20 cellular contexts compared by ENCODE assay signal in genomic region chr14:74967618-74968017, GRCh38. TPM values are rescaled to one million over a fixed set of nuclear protein-coding genes. Genes with fewer than 3 reads are reported as not detected.
DNase-seq lines count a peak whose midpoint lies in the region; ATAC-seq and TF ChIP-seq lines count a peak whose summit lies in the region.
"Had no signal": no experiment of that assay in that cellular context is flagged by ENCODE, and none has a peak within 500 bp of the region (broad histone marks: within the 10 kb centered on the region; RNA-seq: fewer than 3 reads in every experiment).

No MANE protein-coding gene starts in this region.

- H3K36me3 Mint-ChIP-seq in GM23338 (ENCODE audit: low read depth) (no peaks in the 10 kb centered on the region; the same call in 2 of the 3 replicates), endodermal cell (ENCODE audit: low read depth) (no peaks in the 10 kb centered on the region)
- H3K36me3 Mint-ChIP-seq: CD4-positive, CD25-positive, alpha-beta regulatory T cell; CD8-positive, alpha-beta T cell had no signal

- 0 out of 2 replicates have a peak overlapping the region, but pooled peaks have one; percentile 10 for H2AFZ ChIP-seq in GM23338
- H2AFZ ChIP-seq: GM23248 had no signal

- no peak overlapping the region for H3K4me3 Mint-ChIP-seq in GM23338
- H3K4me3 Mint-ChIP-seq in endodermal cell = no peak overlapping the region
- H3K4me3 Mint-ChIP-seq: B cell; CD4-positive, CD25-positive, alpha-beta regulatory T cell; CD8-positive, alpha-beta T cell; H9; HFFc6 had no signal

- no peaks in the 10 kb centered on the region for H3F3A ChIP-seq in GM23338 (replicated peaks; ENCODE audit: low read depth)

- no peak overlapping the region for H3K4me3 ChIP-seq in GM23338
- no peak overlapping the region for H3K4me3 ChIP-seq in RWPE2 (ENCODE audit: severe bottlenecking)
- H3K4me3 ChIP-seq in endodermal cell (ENCODE audit: low read length) = no peak overlapping the region
- H3K4me3 ChIP-seq: BLaER1, GM23248 had no signal

- no peaks in the 10 kb centered on the region for H3K79me2 ChIP-seq in GM23338 (replicated peaks; ENCODE audit: insufficient read depth)

- H3K9ac ChIP-seq in endodermal cell (ENCODE audit: extremely low read depth, low read length, poor library complexity, severe bottlenecking) = no peak overlapping the region
- H3K9ac ChIP-seq: BLaER1, GM23248 had no signal

- no peaks in the 10 kb centered on the region for H3K9me3 ChIP-seq in RWPE2 (ENCODE audit: severe bottlenecking)
- no peaks in the 10 kb centered on the region for H3K9me3 ChIP-seq in endodermal cell (ENCODE audit: control insufficient read depth, low read length)
- H3K9me3 ChIP-seq: BLaER1, Caco-2 had no signal

- WGBS in endodermal cell (ENCODE audit: insufficient coverage in 1 of 2, insufficient read length in 1 of 2), 2 experiments = 92 to 93% methylated on average over 8 to 11 of the region's 11 CpGs

- POLR2A ChIA-PET in HEK293T (lab: Yijun Ruan, JAX) = interaction anchor here (0.9 kb wide), 1 partner anchor 11 kb away, joined by 5 read pairs; no protein-coding TSS in a partner anchor

- H3K36me3 ChIP-seq in GM23338 (ENCODE audit: insufficient read depth) (no peaks in the 10 kb centered on the region), RWPE2 (ENCODE audit: low read depth) (no peaks in the 10 kb centered on the region), endodermal cell (ENCODE audit: control insufficient read depth, insufficient read depth, low read length) (no peaks in the 10 kb centered on the region)
- H3K36me3 ChIP-seq: BLaER1 had no signal

- CTCF ChIA-PET in HEK293T (lab: Yijun Ruan, JAX) = no interaction called here

- H4K20me1 ChIP-seq in GM23338 (replicated peaks; ENCODE audit: insufficient read depth) = no peaks in the 10 kb centered on the region
- H4K20me1 ChIP-seq: BLaER1 had no signal

- H3K4me1 Mint-ChIP-seq in GM23338 = peaks cover 17% of the 10 kb centered on the region
- H3K4me1 Mint-ChIP-seq in endodermal cell = no peaks in the 10 kb centered on the region

- H3K27ac ChIP-seq in GM23338 (ENCODE audit: low read depth) (no peak overlapping the region), RWPE2 (ENCODE audit: poor library complexity, severe bottlenecking) (no peak overlapping the region), endodermal cell (ENCODE audit: low read depth, low read length) (no peak overlapping the region)
- H3K27ac ChIP-seq: 22Rv1, BLaER1, C4-2B, GM23248 had no signal

- no peak overlapping the region for H3K27ac Mint-ChIP-seq in GM23338
- no peak overlapping the region for H3K27ac Mint-ChIP-seq in endodermal cell
- H3K27ac Mint-ChIP-seq: B cell; CD4-positive, CD25-positive, alpha-beta regulatory T cell; CD8-positive, alpha-beta T cell; H9; HFFc6 had no signal

- ATAC-seq in GM23338 = no peak
- no peak for ATAC-seq in RWPE2 (ENCODE audit: low read depth)
- ATAC-seq: CD8-positive, alpha-beta T cell; HCT116 had no signal

- DNase-seq in GM23338 (ENCODE audit: low spot score) = no peak
- DNase-seq in RWPE2 (ENCODE audit: low spot score) = peak; percentile 9
- DNase-seq in endodermal cell = peak; percentile 39
- DNase-seq in HEK293T (ENCODE audit: extremely low spot score) = no peak
- DNase-seq in effector CD4-positive, alpha-beta T cell = no peak
- no peak for DNase-seq in medulla oblongata (ENCODE audit: extremely low spot score)
- DNase-seq: CD4-positive, CD25-positive, alpha-beta regulatory T cell; CD8-positive, alpha-beta T cell; DMS153; DND-41; GM23248; H9; HFFc6 had no signal

- H3K9me2 ChIP-seq in GM23338 (ENCODE audit: insufficient read depth) = no peaks in the 10 kb centered on the region

- H3K4me1 ChIP-seq in GM23338 (ENCODE audit: insufficient read depth) (no peaks in the 10 kb centered on the region), RWPE2 (ENCODE audit: insufficient read depth, poor library complexity, severe bottlenecking) (peaks cover 27% of the 10 kb centered on the region), endodermal cell (ENCODE audit: control insufficient read depth, insufficient read depth, low read length) (no peaks in the 10 kb centered on the region)

- TF ChIP-seq CTCF in GM23338 (conservative IDR thresholded peaks at IDR 0.05; ENCODE audit: low read depth in 2 of 2) (no peak), RWPE2 (IDR thresholded peaks at IDR 0.05; ENCODE audit: poor library complexity, severe bottlenecking) (no peak), endodermal cell (conservative IDR thresholded peaks at IDR 0.05) (no peak)

- H3K27me3 Mint-ChIP-seq in GM23338 (ENCODE audit: insufficient read depth, low read depth, poor library complexity) (peaks cover 9% of the 10 kb centered on the region), endodermal cell (ENCODE audit: insufficient read depth) (peaks cover 3% of the 10 kb centered on the region)
- H3K27me3 Mint-ChIP-seq: B cell had no signal

- H3K4me2 ChIP-seq in GM23338 = no peak overlapping the region
- H3K4me2 ChIP-seq: BLaER1 had no signal

- no peaks in the 10 kb centered on the region for H3K9me3 Mint-ChIP-seq in GM23338
- H3K9me3 Mint-ChIP-seq in endodermal cell = no peaks in the 10 kb centered on the region
- H3K9me3 Mint-ChIP-seq: CD8-positive, alpha-beta T cell; H9; HFFc6 had no signal

- H3K27me3 ChIP-seq in GM23338 (ENCODE audit: insufficient read depth) = no peaks in the 10 kb centered on the region
- H3K27me3 ChIP-seq in RWPE2 (ENCODE audit: insufficient read depth, poor library complexity, severe bottlenecking) = no peaks in the 10 kb centered on the region
- no peaks in the 10 kb centered on the region for H3K27me3 ChIP-seq in endodermal cell (ENCODE audit: control insufficient read depth, insufficient read depth, low read length, poor library complexity, severe bottlenecking)
- H3K27me3 ChIP-seq: BLaER1 had no signal

TF ChIP-seq in GM23338, 12 proteins besides CTCF, POLR2A, EP300 and RAD21 (continues in another document):
- TF ChIP-seq EZH2phosphoT487 (IDR thresholded peaks at IDR 0.05; ENCODE audit: unreplicated experiment) (no peak), NANOG (IDR thresholded peaks at IDR 0.05; ENCODE audit: borderline replicate concordance) (no peak), STAT1 (IDR thresholded peaks at IDR 0.05; ENCODE audit: unreplicated experiment) (no peak), EZH2 (IDR thresholded peaks at IDR 0.05; ENCODE audit: low read depth, unreplicated experiment) (no peak), ETS1 (IDR thresholded peaks at IDR 0.05) (no peak)

TF ChIP-seq in HEK293T, 16 proteins besides CTCF, POLR2A, EP300 and RAD21:
- no peak for TF ChIP-seq FOXK2 (IDR thresholded peaks at IDR 0.05)
- no peak for TF ChIP-seq CTBP1 (IDR thresholded peaks at IDR 0.05; ENCODE audit: borderline replicate concordance)
- TF ChIP-seq ELF4 (IDR thresholded peaks at IDR 0.05) = no peak
- no peak for TF ChIP-seq ARNT (IDR thresholded peaks at IDR 0.05)
- no peak for TF ChIP-seq BHLHE40 (IDR thresholded peaks at IDR 0.05; ENCODE audit: borderline replicate concordance)
- TF ChIP-seq FOXA1 (IDR thresholded peaks at IDR 0.05) = no peak
- no peak for TF ChIP-seq SUZ12 (IDR thresholded peaks at IDR 0.05)
- no peak for TF ChIP-seq LEF1 (IDR thresholded peaks at IDR 0.05; ENCODE audit: borderline replicate concordance)
- no peak for TF ChIP-seq FOXM1 (IDR thresholded peaks at IDR 0.05; ENCODE audit: borderline replicate concordance)

RNA-seq across cellular contexts. Expression of gene PGF, which starts 12.2 kb away (rescaled TPM):
- 6.3 and 9.5 TPM in 2 replicates for total RNA-seq in GM23338 (2014; rRNA removed; shearing (Covaris generic))
- 2.9 and 5.1 TPM in 2 replicates for polyA plus RNA-seq in GM23338 (2016; fragmentation: Nextera tagmentation; extraction: Ambion mirVana)
- total RNA-seq in endodermal cell = 1 to 10 TPM; 5.0 to 7.6 TPM
- polyA plus RNA-seq in endodermal cell (2013, experiment 1 of 2) = 6.4 TPM
- polyA plus RNA-seq in endodermal cell (2013, experiment 2 of 2) = 6.2 TPM
- total RNA-seq: CD4-positive, CD25-positive, alpha-beta regulatory T cell had no signal

RNA-seq across cellular contexts. Expression of gene EIF2B2, which starts 35.1 kb away (rescaled TPM):
- total RNA-seq in GM23338 (2014; rRNA removed; shearing (Covaris generic)) = 39.2 and 41.4 TPM in 2 replicates
- polyA plus RNA-seq in GM23338 (2016; fragmentation: Nextera tagmentation; extraction: Ambion mirVana) = 36.4 and 40.5 TPM in 2 replicates
- 10 to 100 TPM; 35.0 to 41.6 TPM for total RNA-seq in endodermal cell
- 47.8 TPM for polyA plus RNA-seq in endodermal cell (2013, experiment 1 of 2)
- polyA plus RNA-seq in endodermal cell (2013, experiment 2 of 2) = 43.8 TPM

RNA-seq across cellular contexts. Expression of gene RPS6KL1, which starts 44.6 kb away (rescaled TPM):
- total RNA-seq in GM23338 (2014; rRNA removed; shearing (Covaris generic)) = 6.5 and 11.6 TPM in 2 replicates
- polyA plus RNA-seq in GM23338 (2016; fragmentation: Nextera tagmentation; extraction: Ambion mirVana) = 4.6 and 5.6 TPM in 2 replicates
- 10 to 100 TPM in 1 of 2 donors, 1 to 10 TPM in 1; 4.4 to 10.4 TPM for total RNA-seq in endodermal cell
- polyA plus RNA-seq in endodermal cell (2013, experiment 1 of 2) = 9.9 TPM
- polyA plus RNA-seq in endodermal cell (2013, experiment 2 of 2) = 8.9 TPM
- total RNA-seq: H4 had no signal

Comparison
In these comparisons a context has a peak if more than half of its experiments do, and no peak if none do; other contexts are left out.
1. DNase-seq: peak in RWPE2 (single experiment) and endodermal cell (single experiment); none in GM23338 (single experiment), HEK293T (single experiment), effector CD4-positive, alpha-beta T cell (single experiment) and medulla oblongata (single experiment).